8 cellular contexts compared by ENCODE assay signal in the genomic region with DNA sequence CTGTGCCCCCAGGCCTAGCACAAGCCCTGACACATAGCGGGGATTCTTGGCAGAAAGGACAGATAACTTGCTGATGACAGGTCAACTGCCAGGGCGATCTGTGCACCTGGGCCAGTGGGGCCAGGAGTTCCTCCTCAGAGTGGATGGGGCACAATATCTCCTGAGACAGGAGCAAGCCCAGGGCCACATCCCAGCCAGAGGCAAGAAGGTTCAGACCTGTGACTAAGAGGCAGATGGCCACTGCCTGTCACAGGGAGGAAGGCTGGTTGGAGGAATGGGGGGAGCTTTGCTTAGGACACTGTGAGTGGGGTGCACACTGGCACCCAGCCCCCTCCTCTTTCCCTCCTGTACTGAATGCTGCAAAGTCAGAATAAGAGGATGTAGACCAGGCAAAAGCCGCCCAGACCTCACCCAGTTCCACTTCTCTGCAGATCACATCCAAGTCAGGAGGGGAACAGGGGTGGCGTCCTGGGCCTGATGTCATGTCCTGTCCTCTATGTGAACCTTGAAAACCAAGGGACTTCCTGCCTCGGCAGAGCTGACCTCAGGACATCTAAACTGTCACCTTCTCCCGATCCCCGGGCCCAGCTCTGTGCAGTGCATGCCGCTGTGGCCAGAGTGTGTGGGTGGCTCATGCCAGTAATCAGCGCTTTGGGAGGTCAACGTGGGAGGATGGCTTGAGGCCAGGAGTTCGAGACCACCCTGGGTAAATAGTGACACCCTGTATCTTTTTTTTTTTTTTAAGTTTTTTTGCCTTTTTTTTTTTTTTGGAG. TPM values are rescaled to one million over a fixed set of nuclear protein-coding genes. Genes with fewer than 3 reads are reported as not detected.
DNase-seq lines count a peak whose midpoint lies in the region; ATAC-seq lines count a peak whose summit lies in the region.

No MANE protein-coding gene starts in this region.

- no peaks in the 10 kb centered on the region for H3K27me3 Mint-ChIP-seq in activated CD4-positive, alpha-beta T cell treated with anti-CD3 and anti-CD28 coated beads for 36 hours
- no peaks in the 10 kb centered on the region for H3K27me3 Mint-ChIP-seq in activated naive CD8-positive, alpha-beta T cell treated with anti-CD3 and anti-CD28 coated beads for 36 hours

- peaks cover 8% of the 10 kb centered on the region for H3K4me1 Mint-ChIP-seq in activated CD4-positive, alpha-beta T cell treated with anti-CD3 and anti-CD28 coated beads for 36 hours
- peaks cover 7% of the 10 kb centered on the region for H3K4me1 Mint-ChIP-seq in activated naive CD8-positive, alpha-beta T cell treated with anti-CD3 and anti-CD28 coated beads for 36 hours

- no peaks in the 10 kb centered on the region for H3K9me3 ChIP-seq in iPS-15b (ENCODE audit: control insufficient read depth, insufficient read depth, low read length)

- CTCF ChIA-PET in activated CD4-positive, alpha-beta T cell treated with anti-CD3 and anti-CD28 coated beads for 36 hours (lab: Charles Lee) = no interaction called here

- H3K27ac Mint-ChIP-seq in activated CD4-positive, alpha-beta T cell treated with anti-CD3 and anti-CD28 coated beads for 36 hours = peak overlapping the region; percentile 90
- peak overlapping the region; percentile 89 for H3K27ac Mint-ChIP-seq in activated naive CD8-positive, alpha-beta T cell treated with anti-CD3 and anti-CD28 coated beads for 36 hours

- no peaks in the 10 kb centered on the region for H3K9me3 Mint-ChIP-seq in activated CD4-positive, alpha-beta T cell treated with anti-CD3 and anti-CD28 coated beads for 36 hours (ENCODE audit: low read depth)
- H3K9me3 Mint-ChIP-seq in activated naive CD8-positive, alpha-beta T cell treated with anti-CD3 and anti-CD28 coated beads for 36 hours = no peaks in the 10 kb centered on the region

- intact Hi-C loops in activated CD4-positive, alpha-beta T cell treated with anti-CD3 and anti-CD28 coated beads for 36 hours (cut with DNase I, micrococcal nuclease) = loop anchor here (2.0 to 5.0 kb wide), 6 partner anchors 20 to 1017 kb away; a partner anchor contains a TSS

- H3K4me3 ChIP-seq in iPS-15b (ENCODE audit: low read depth, low read length) = peak overlapping the region; percentile 77

- H3K4me1 ChIP-seq in iPS-15b (ENCODE audit: control insufficient read depth, insufficient read depth, low read length) = no peaks in the 10 kb centered on the region

- peak overlapping the region; percentile 80 for H3K4me3 Mint-ChIP-seq in activated CD4-positive, alpha-beta T cell treated with anti-CD3 and anti-CD28 coated beads for 36 hours
- H3K4me3 Mint-ChIP-seq in activated naive CD8-positive, alpha-beta T cell treated with anti-CD3 and anti-CD28 coated beads for 36 hours = peak overlapping the region; percentile 88

- POLR2A ChIA-PET in activated CD4-positive, alpha-beta T cell treated with anti-CD3 and anti-CD28 coated beads for 36 hours (lab: Charles Lee) = interaction anchor here (0.6 kb wide), 1 partner anchor 1032 kb away, joined by 4 read pairs; no protein-coding TSS in a partner anchor

- DNase-seq in activated CD4-positive, alpha-beta T cell treated with anti-CD3 and anti-CD28 coated beads for 36 hours = peak; percentile 74
- DNase-seq in activated CD4-positive, alpha-beta T cell treated with anti-CD3 and anti-CD28 coated beads for 1 hour = no peak
- DNase-seq in RPMI7951 (ENCODE audit: low read depth) (peak; percentile 43), NCI-H1417 treated with DMSO at 0.1 percent for 48 hours (lab: John Stamatoyannopoulos, UW) (no peak)
- DNase-seq in activated naive CD8-positive, alpha-beta T cell treated with anti-CD3 and anti-CD28 coated beads for 36 hours = peak; percentile 64
- DNase-seq in stimulated activated CD4-positive, alpha-beta T cell treated with anti-CD3 and anti-CD28 coated beads, Interleukin-1b, Interleukin-23, amount 100 ng/mL, for 48 hours = peak; percentile 60

- H3K9ac ChIP-seq in iPS-15b (ENCODE audit: low read depth, low read length) = no peak overlapping the region

- peaks cover 26% of the 10 kb centered on the region for H3K36me3 Mint-ChIP-seq in activated CD4-positive, alpha-beta T cell treated with anti-CD3 and anti-CD28 coated beads for 36 hours (ENCODE audit: low read depth)
- peaks cover 11% of the 10 kb centered on the region for H3K36me3 Mint-ChIP-seq in activated naive CD8-positive, alpha-beta T cell treated with anti-CD3 and anti-CD28 coated beads for 36 hours

- H3K27me3 ChIP-seq in iPS-15b (ENCODE audit: control insufficient read depth, insufficient read depth, low read length) = no peaks in the 10 kb centered on the region

- peaks cover 22% of the 10 kb centered on the region for H3K36me3 ChIP-seq in iPS-15b (ENCODE audit: control insufficient read depth, insufficient read depth, low read length)

- ATAC-seq in activated CD4-positive, alpha-beta T cell treated with anti-CD3 and anti-CD28 coated beads for 36 hours = peak; percentile 77
- ATAC-seq in HG03039 (IDR thresholded peaks at IDR 0.05; ENCODE audit: unreplicated experiment) = peak; percentile 56

RNA-seq across cellular contexts. Expression of a gene that starts 1.3 kb away (rescaled TPM):
- total RNA-seq in activated CD4-positive, alpha-beta T cell treated with anti-CD3 and anti-CD28 coated beads for 36 hours = 10 to 100 TPM; 41.8 to 43.2 TPM
- total RNA-seq in RPMI7951 (2014; rRNA removed; shearing (Covaris generic)) = 30.3 and 36.6 TPM in 2 replicates
- total RNA-seq in activated naive CD8-positive, alpha-beta T cell treated with anti-CD3 and anti-CD28 coated beads for 36 hours = 10 to 100 TPM; 49.2 to 49.9 TPM

Comparison
In these comparisons a context has a peak if more than half of its experiments do, and no peak if none do; other contexts are left out.
1. DNase-seq: peak in activated CD4-positive, alpha-beta T cell treated with anti-CD3 and anti-CD28 coated beads for 36 hours (single experiment), RPMI7951 (single experiment), activated naive CD8-positive, alpha-beta T cell treated with anti-CD3 and anti-CD28 coated beads for 36 hours (single experiment) and stimulated activated CD4-positive, alpha-beta T cell treated with anti-CD3 and anti-CD28 coated beads, Interleukin-1b, Interleukin-23, amount 100 ng/mL, for 48 hours (single experiment); none in activated CD4-positive, alpha-beta T cell treated with anti-CD3 and anti-CD28 coated beads for 1 hour (single experiment) and NCI-H1417 treated with DMSO at 0.1 percent for 48 hours (single experiment).